ENCODE assay signal across 11 cellular contexts in the genomic region with DNA sequence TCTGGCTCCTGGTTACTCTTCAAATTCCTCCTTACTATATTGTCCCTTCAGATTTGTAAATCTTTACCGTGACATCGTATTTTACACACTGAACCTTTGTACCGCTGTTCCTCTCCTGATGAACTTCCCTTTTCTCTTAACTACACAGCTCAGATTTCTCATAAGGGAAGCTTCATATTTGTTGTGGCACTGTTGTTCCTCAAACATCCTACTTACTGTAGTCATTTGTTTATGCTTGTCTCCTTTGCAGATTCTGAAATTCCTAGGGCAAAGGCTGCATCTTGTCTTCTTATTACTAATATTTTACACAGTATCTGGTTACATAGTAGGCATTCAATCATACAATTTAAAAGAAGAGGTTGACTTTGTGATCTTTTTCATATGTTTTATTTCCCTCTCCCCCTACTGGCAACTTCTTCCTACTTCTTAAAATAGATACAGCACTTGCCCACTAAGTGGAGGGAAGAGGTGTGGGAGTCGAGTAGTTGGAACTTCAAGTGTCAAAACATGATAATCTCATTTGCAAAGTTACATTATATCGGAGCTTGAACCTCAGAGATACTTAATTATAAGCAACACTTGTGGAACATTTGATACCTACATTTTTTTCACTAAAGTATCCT.
DNase-seq lines count a peak whose midpoint lies in the region; ATAC-seq and TF ChIP-seq lines count a peak whose summit lies in the region.
"Had no signal": no experiment of that assay in that cellular context is flagged by ENCODE, and none has a peak within 500 bp of the region (broad histone marks: within the 10 kb centered on the region; RNA-seq: fewer than 3 reads in every experiment).

No MANE protein-coding gene starts in this region.

- H3K4me3 Mint-ChIP-seq in stimulated activated memory B cell treated with anti-CD40 and anti-IgM and Interleukin-4, amounts not matched to agents 10 μg/mL and 1 μg/mL and 100 μg/mL, for 72 hours: peak overlapping the region; percentile 6
- H3K4me3 Mint-ChIP-seq: CD8-positive, alpha-beta T cell had no signal

- TF ChIP-seq CTCF in fibroblast of pulmonary artery (IDR thresholded peaks at IDR 0.05; ENCODE audit: low read length, missing control alignments): peak; percentile 34

- peak overlapping the region; percentile 9 for H3K27ac Mint-ChIP-seq in stimulated activated memory B cell treated with anti-CD40 and anti-IgM and Interleukin-4, amounts not matched to agents 10 μg/mL and 1 μg/mL and 100 μg/mL, for 72 hours
- H3K27ac Mint-ChIP-seq: CD8-positive, alpha-beta T cell had no signal

- H3K4me1 Mint-ChIP-seq in stimulated activated memory B cell treated with anti-CD40 and anti-IgM and Interleukin-4, amounts not matched to agents 10 μg/mL and 1 μg/mL and 100 μg/mL, for 72 hours: peaks cover 72% of the 10 kb centered on the region

- DNase-seq in NCI-H82 (lab: John Stamatoyannopoulos, UW) (peak; percentile 18), NCI-H82 treated with DMSO at 0.1 percent for 48 hours (lab: John Stamatoyannopoulos, UW; ENCODE audit: unreplicated experiment) (no peak), NCI-H524 (lab: John Stamatoyannopoulos, UW) (peak; percentile 35 to 57), fibroblast of pulmonary artery (ENCODE audit: low read depth) (no peak), middle frontal gyrus (ENCODE audit: extremely low spot score, low spot score) (no peak)
- DNase-seq in activated CD4-positive, alpha-beta T cell treated with anti-CD3 and anti-CD28 coated beads, Interleukin-2, amount 50 U/mL, for 1 hour: no peak
- DNase-seq: activated CD4-positive, alpha-beta T cell treated with anti-CD3 and anti-CD28 coated beads, Interleukin-2, amount 50 U/mL, for 4 hours; CD8-positive, alpha-beta T cell; hypothalamus had no signal

- H3K36me3 Mint-ChIP-seq in stimulated activated memory B cell treated with anti-CD40 and anti-IgM and Interleukin-4, amounts not matched to agents 10 μg/mL and 1 μg/mL and 100 μg/mL, for 72 hours: peaks cover 33% of the 10 kb centered on the region

- no peak overlapping the region for H3K4me3 ChIP-seq in fibroblast of pulmonary artery (replicated peaks; ENCODE audit: low read depth, low read length)

- H3K9me3 Mint-ChIP-seq in stimulated activated memory B cell treated with anti-CD40 and anti-IgM and Interleukin-4, amounts not matched to agents 10 μg/mL and 1 μg/mL and 100 μg/mL, for 72 hours: no peaks in the 10 kb centered on the region
- H3K9me3 Mint-ChIP-seq: CD8-positive, alpha-beta T cell had no signal

- ATAC-seq in stimulated activated memory B cell treated with anti-CD40 and anti-IgM and Interleukin-4, amounts not matched to agents 10 μg/mL and 1 μg/mL and 100 μg/mL, for 72 hours: peak; percentile 75
- ATAC-seq in GM21717 (IDR thresholded peaks at IDR 0.05; ENCODE audit: unreplicated experiment): no peak
- ATAC-seq: CD8-positive, alpha-beta T cell had no signal

- H3K27me3 Mint-ChIP-seq in stimulated activated memory B cell treated with anti-CD40 and anti-IgM and Interleukin-4, amounts not matched to agents 10 μg/mL and 1 μg/mL and 100 μg/mL, for 72 hours: no peaks in the 10 kb centered on the region

Comparison
In these comparisons a context has a peak if more than half of its experiments do, and no peak if none do; other contexts are left out.
1. DNase-seq: peak in NCI-H82 (single experiment) and NCI-H524 (2 of 2); none in NCI-H82 treated with DMSO at 0.1 percent for 48 hours (single experiment), fibroblast of pulmonary artery (single experiment), middle frontal gyrus (single experiment) and activated CD4-positive, alpha-beta T cell treated with anti-CD3 and anti-CD28 coated beads, Interleukin-2, amount 50 U/mL, for 1 hour (single experiment).